ENCODE assay signal across 10 cellular contexts in the genomic region with DNA sequence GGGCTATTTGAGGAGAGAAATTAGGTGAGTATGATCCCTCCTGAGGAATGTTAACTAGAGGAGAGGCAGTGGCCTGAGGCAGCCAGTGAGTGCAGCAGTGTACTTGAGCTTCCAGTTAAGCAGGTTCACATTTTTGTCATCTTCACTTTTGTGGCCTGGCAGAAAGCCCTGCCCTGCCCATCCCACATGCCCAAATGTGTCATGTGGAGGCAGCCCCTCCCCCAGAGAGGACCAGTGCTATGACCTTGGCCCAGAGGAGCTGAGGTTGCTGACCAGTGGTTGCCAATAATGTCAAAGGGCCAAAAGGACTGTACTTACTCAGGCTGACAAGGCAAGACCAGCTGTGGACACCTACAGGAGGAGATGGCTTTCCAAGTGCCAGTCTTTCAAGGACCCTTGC. TPM values are rescaled to one million over a fixed set of nuclear protein-coding genes. Genes with fewer than 3 reads are reported as not detected.
DNase-seq lines count a peak whose midpoint lies in the region; ATAC-seq, FAIRE-seq and TF ChIP-seq lines count a peak whose summit lies in the region.
"Had no signal": no experiment of that assay in that cellular context is flagged by ENCODE, and none has a peak within 500 bp of the region (broad histone marks: within the 10 kb centered on the region; RNA-seq: fewer than 3 reads in every experiment).

No MANE protein-coding gene starts in this region.

- H3K27ac Mint-ChIP-seq in activated naive CD4-positive, alpha-beta T cell treated with anti-CD3 and anti-CD28 coated beads, Interleukin-2, amount 10 ng/mL, durations not matched to agents 7 days and 5 days, result peak overlapping the region; percentile 43

- H3K27me3 ChIP-seq in GM12878 (replicated peaks in 1 of 2; ENCODE audit: control insufficient read depth in 2 of 2, insufficient read depth in 2 of 2, low read length in 1 of 2) (no peaks in the 10 kb centered on the region), HAP-1 (ENCODE audit: low read depth) (no peaks in the 10 kb centered on the region)
- H3K27me3 ChIP-seq: BLaER1 had no signal

- no peak for FAIRE-seq in GM12878 (lab: Jason Lieb, UNC)

- no TSS peak for BruUV-seq in GM12878 (replicated peaks; lab: Mats Ljungman, UMichigan)

- SMC1A ChIA-PET in GM12878 (lab: Charles Lee; ENCODE audit: uncharacterized antibody, unreplicated experiment), result no interaction called here

- POLR2A ChIA-PET in GM12878 (lab: Charles Lee), result no interaction called here

- TF ChIP-seq CTCF in GM12878 (IDR thresholded peaks at IDR 0.05 in 2 of 3, conservative IDR thresholded peaks at IDR 0.05 in 1 of 3; ENCODE audit: control insufficient read depth in 2 of 3, extremely low read depth in 1 of 3, insufficient read depth in 1 of 3, low read depth in 3 of 3, low read length in 3 of 3), result no peak

- in situ Hi-C loops in GM12878 (cut with MboI) (no loop called here), HAP-1 (cut with MboI; ENCODE audit: low sequenced_read_pairs) (loop anchor here (10.0 kb wide), 1 partner anchor 164 kb away; no protein-coding TSS in a partner anchor)

- H3K4me1 ChIP-seq in GM12878 (ENCODE audit: control insufficient read depth, insufficient read depth, low read length) (no peaks in the 10 kb centered on the region), HAP-1 (no peaks in the 10 kb centered on the region)
- H3K4me1 ChIP-seq: BLaER1 had no signal

- H3K4me2 ChIP-seq in GM12878 (ENCODE audit: control insufficient read depth, insufficient read depth), result no peak overlapping the region
- H3K4me2 ChIP-seq: BLaER1 had no signal

- H2AFZ ChIP-seq in GM12878 (ENCODE audit: control insufficient read depth, low read depth, low read length), result no peak overlapping the region

- RAD21 ChIA-PET in GM12878 (lab: Charles Lee; ENCODE audit: unreplicated experiment), result interaction anchor here (0.6 kb wide), 1 partner anchor 76 kb away, joined by 3 read pairs; no protein-coding TSS in a partner anchor

- H3K9me3 ChIP-seq in GM12878 (replicated peaks; ENCODE audit: control insufficient read depth, insufficient read depth, low read length) (no peaks in the 10 kb centered on the region), HAP-1 (no peaks in the 10 kb centered on the region)
- H3K9me3 ChIP-seq: BLaER1 had no signal

- CTCF ChIA-PET in activated naive CD4-positive, alpha-beta T cell treated with anti-CD3 and anti-CD28 coated beads, Interleukin-2, amount 10 ng/mL, durations not matched to agents 7 days and 5 days (lab: Charles Lee), result no interaction called here
- CTCF ChIA-PET in GM12878 (lab: Yijun Ruan, JAX), result no interaction called here

- H3K27ac ChIP-seq in GM12878 (ENCODE audit: control insufficient read depth, insufficient read depth), result no peak overlapping the region
- H3K27ac ChIP-seq: BLaER1 had no signal

- ATAC-seq in GM12878, result no peak

- no peak for DNase-seq in activated naive CD4-positive, alpha-beta T cell treated with anti-CD3 and anti-CD28 coated beads, Interleukin-2, amount 10 ng/mL, durations not matched to agents 7 days and 5 days
- no peak for DNase-seq in activated naive CD4-positive, alpha-beta T cell treated with Interleukin-2 at 50 U/mL for 16 hours
- DNase-seq in GM12878 (ENCODE audit: low read depth, low spot score) (no peak), kidney tubule cell (ENCODE audit: low spot score) (peak; percentile 82), ureter (ENCODE audit: low spot score) (peak; percentile 76), epidermal melanocyte (ENCODE audit: insufficient read length, low spot score) (no peak), amygdala (lab: John Stamatoyannopoulos, UW) (no peak), HAP-1 (ENCODE audit: low spot score in 2 of 2) (no peak)
- DNase-seq: NCI-H1105 treated with DMSO at 0.1 percent for 48 hours had no signal

- no peak for TF ChIP-seq RAD21 in GM12878 (IDR thresholded peaks at IDR 0.05; ENCODE audit: insufficient read depth, low read depth, low read length)

- H3K9ac ChIP-seq in GM12878 (ENCODE audit: control insufficient read depth, insufficient read depth, low read length), result no peak overlapping the region
- H3K9ac ChIP-seq: BLaER1 had no signal

- no peak for TF ChIP-seq EP300 in GM12878 (IDR thresholded peaks at IDR 0.05; ENCODE audit: borderline replicate concordance in 1 of 2, control insufficient read depth in 1 of 2, low read depth in 2 of 2, low read length in 2 of 2)

- peaks cover 16% of the 10 kb centered on the region for H3K79me2 ChIP-seq in GM12878 (ENCODE audit: control insufficient read depth, insufficient read depth, low read length)

- H3K36me3 ChIP-seq in GM12878 (ENCODE audit: control insufficient read depth in 2 of 2, insufficient read depth in 2 of 2, low read length in 1 of 2) (peaks cover 50 to 71% of the 10 kb centered on the region in 2 experiments), HAP-1 (replicated peaks) (peaks cover 97% of the 10 kb centered on the region)

- intact Hi-C loops in GM12878 (cut with micrococcal nuclease; ENCODE audit: unreplicated experiment), result loop anchor here (10.0 kb wide), 1 partner anchor 164 kb away; no protein-coding TSS in a partner anchor

- H3K4me1 Mint-ChIP-seq in activated naive CD4-positive, alpha-beta T cell treated with anti-CD3 and anti-CD28 coated beads, Interleukin-2, amount 10 ng/mL, durations not matched to agents 7 days and 5 days, result peaks cover 35% of the 10 kb centered on the region

- no peaks in the 10 kb centered on the region for H3K27me3 Mint-ChIP-seq in activated naive CD4-positive, alpha-beta T cell treated with anti-CD3 and anti-CD28 coated beads, Interleukin-2, amount 10 ng/mL, durations not matched to agents 7 days and 5 days

- H3K4me3 Mint-ChIP-seq in activated naive CD4-positive, alpha-beta T cell treated with anti-CD3 and anti-CD28 coated beads, Interleukin-2, amount 10 ng/mL, durations not matched to agents 7 days and 5 days, result no peak overlapping the region

- no peaks in the 10 kb centered on the region for H3K9me3 Mint-ChIP-seq in activated naive CD4-positive, alpha-beta T cell treated with anti-CD3 and anti-CD28 coated beads, Interleukin-2, amount 10 ng/mL, durations not matched to agents 7 days and 5 days

- H3K4me3 ChIP-seq in GM12878 (no peak overlapping the region), HAP-1 (no peak overlapping the region)
- H3K4me3 ChIP-seq: BLaER1 had no signal

- no peak for TF ChIP-seq POLR2A in GM12878 (IDR thresholded peaks at IDR 0.05; ENCODE audit: low read depth, low read length)

- peaks cover 7% of the 10 kb centered on the region for H4K20me1 ChIP-seq in GM12878 (ENCODE audit: control insufficient read depth, insufficient read depth)

- peaks cover 86% of the 10 kb centered on the region for H3K36me3 Mint-ChIP-seq in activated naive CD4-positive, alpha-beta T cell treated with anti-CD3 and anti-CD28 coated beads, Interleukin-2, amount 10 ng/mL, durations not matched to agents 7 days and 5 days

RNA-seq across cellular contexts. Expression of gene GRK2, which starts 17.6 kb away (rescaled TPM):
- total RNA-seq in GM12878 (2013; cell fraction: nucleolus; rRNA removed), result 113 and 129 TPM in 2 replicates
- total RNA-seq in GM12878 (2014; rRNA removed) (135 and 140 TPM in 2 replicates), GM12878 (2014; rRNA removed; fragmentation: Illumina TruSeq; extraction: Trizol) (50.3 and 54.9 TPM in 2 replicates), GM12878 (2021) (152 and 160 TPM in 2 replicates), ureter (75.9 TPM)
- polyA plus RNA-seq in GM12878 (2011; ENCODE audit: low read depth), result 47.6 TPM
- polyA plus RNA-seq in GM12878 (2011; rRNA removed) (52.4 and 77.2 TPM in 2 replicates), GM12878 (2014; fragmentation: Illumina TruSeq; extraction: Trizol) (44.5 and 90.0 TPM in 2 replicates), GM12878 (2014; fragmentation: Nextera tagmentation; extraction: Ambion mirVana) (1 to 10 TPM; 1.0 to 1.3 TPM), GM12878 (2014; rRNA removed) (142 and 155 TPM in 2 replicates), GM12878 (2016; fragmentation: Nextera tagmentation; extraction: Ambion mirVana) (10 to 100 TPM; 31.5 to 34.5 TPM)
- polyA plus RNA-seq in GM12878 (2011; cell fraction: cytosol; rRNA removed), result 84.2 and 124 TPM in 2 replicates
- polyA plus RNA-seq in GM12878 (2011; cell fraction: nucleus; rRNA removed), result 373 and 393 TPM in 2 replicates
- 130 and 152 TPM in 2 replicates for polyA plus RNA-seq in GM12878 (2012)
- 105 and 117 TPM in 2 replicates for polyA minus RNA-seq in GM12878 (2011; rRNA and poly(A)+ RNA removed)
- 65.8 and 85.8 TPM in 2 replicates for polyA minus RNA-seq in GM12878 (2011; cell fraction: cytosol; rRNA and poly(A)+ RNA removed)
- polyA minus RNA-seq in GM12878 (2011; cell fraction: nucleus; rRNA and poly(A)+ RNA removed), result 76.6 and 99.7 TPM in 2 replicates

RNA-seq across cellular contexts. Expression of gene ANKRD13D, which starts 40.5 kb away (rescaled TPM):
- 70.6 and 80.4 TPM in 2 replicates for total RNA-seq in GM12878 (2013; cell fraction: nucleolus; rRNA removed)
- total RNA-seq in GM12878 (2014; rRNA removed) (36.7 and 39.5 TPM in 2 replicates), GM12878 (2014; rRNA removed; fragmentation: Illumina TruSeq; extraction: Trizol) (20.8 and 21.1 TPM in 2 replicates), GM12878 (2021) (45.2 and 54.1 TPM in 2 replicates), ureter (110 TPM)
- polyA plus RNA-seq in GM12878 (2011; ENCODE audit: low read depth), result 8.7 TPM
- polyA plus RNA-seq in GM12878 (2011; rRNA removed) (13.2 and 25.2 TPM in 2 replicates), GM12878 (2014; fragmentation: Illumina TruSeq; extraction: Trizol) (6.7 and 18.4 TPM in 2 replicates), GM12878 (2014; fragmentation: Nextera tagmentation; extraction: Ambion mirVana) (1 to 10 TPM; 2.0 to 5.9 TPM), GM12878 (2014; rRNA removed) (56.2 and 58.8 TPM in 2 replicates), GM12878 (2016; fragmentation: Nextera tagmentation; extraction: Ambion mirVana) (10 to 100 TPM; 18.4 to 22.0 TPM)
- 24.9 and 43.8 TPM in 2 replicates for polyA plus RNA-seq in GM12878 (2011; cell fraction: cytosol; rRNA removed)
- 169 and 236 TPM in 2 replicates for polyA plus RNA-seq in GM12878 (2011; cell fraction: nucleus; rRNA removed)
- polyA plus RNA-seq in GM12878 (2012), result 18.7 and 28.3 TPM in 2 replicates
- 12.1 and 32.2 TPM in 2 replicates for polyA minus RNA-seq in GM12878 (2011; rRNA and poly(A)+ RNA removed)
- polyA minus RNA-seq in GM12878 (2011; cell fraction: cytosol; rRNA and poly(A)+ RNA removed), result 11.0 and 14.5 TPM in 2 replicates
- polyA minus RNA-seq in GM12878 (2011; cell fraction: nucleus; rRNA and poly(A)+ RNA removed), result 36.4 and 70.8 TPM in 2 replicates

RNA-seq across cellular contexts. Expression of gene SSH3, which starts 54.7 kb away (rescaled TPM):
- total RNA-seq in GM12878 (2013; cell fraction: nucleolus; rRNA removed), result 0.93 and 0.94 TPM in 2 replicates
- total RNA-seq in GM12878 (2014; rRNA removed) (0.11 and 0.73 TPM in 2 replicates), GM12878 (2014; rRNA removed; fragmentation: Illumina TruSeq; extraction: Trizol) (0.18 and 0.23 TPM in 2 replicates), GM12878 (2021) (0.80 and 1.7 TPM in 2 replicates), ureter (258 TPM)
- 0.09 TPM for polyA plus RNA-seq in GM12878 (2011; ENCODE audit: low read depth)
- polyA plus RNA-seq in GM12878 (2011; rRNA removed) (0.05 and 0.10 TPM in 2 replicates), GM12878 (2014; fragmentation: Illumina TruSeq; extraction: Trizol) (0.08 and 0.21 TPM in 2 replicates), GM12878 (2014; fragmentation: Nextera tagmentation; extraction: Ambion mirVana) (not detected), GM12878 (2014; rRNA removed) (0.83 and 0.94 TPM in 2 replicates), GM12878 (2016; fragmentation: Nextera tagmentation; extraction: Ambion mirVana) (under 1 TPM in 1 of 2 experiments, not detected in 1; 0.28 TPM)
- 0.04 and 0.13 TPM in 2 replicates for polyA plus RNA-seq in GM12878 (2011; cell fraction: cytosol; rRNA removed)
- 1.4 and 2.0 TPM in 2 replicates for polyA plus RNA-seq in GM12878 (2011; cell fraction: nucleus; rRNA removed)
- polyA plus RNA-seq in GM12878 (2012), result 0.24 and 0.38 TPM in 2 replicates
- polyA minus RNA-seq in GM12878 (2011; rRNA and poly(A)+ RNA removed), result 0.26 TPM in 1 of 2 replicates, not detected in the other
- polyA minus RNA-seq in GM12878 (2011; cell fraction: cytosol; rRNA and poly(A)+ RNA removed), result 0.53 TPM in 1 of 2 replicates, not detected in the other
- 0.48 and 2.2 TPM in 2 replicates for polyA minus RNA-seq in GM12878 (2011; cell fraction: nucleus; rRNA and poly(A)+ RNA removed)

Comparison
In these comparisons a context has a peak if more than half of its experiments do, and no peak if none do; other contexts are left out.
1. DNase-seq: peak in kidney tubule cell (single experiment) and ureter (single experiment); none in activated naive CD4-positive, alpha-beta T cell treated with anti-CD3 and anti-CD28 coated beads, Interleukin-2, amount 10 ng/mL, durations not matched to agents 7 days and 5 days (single experiment), activated naive CD4-positive, alpha-beta T cell treated with Interleukin-2 at 50 U/mL for 16 hours (single experiment), GM12878 (single experiment), epidermal melanocyte (single experiment), amygdala (0 of 56) and HAP-1 (0 of 2).
2. RNA of gene SSH3, which starts 54.7 kb away (total RNA-seq): 258 TPM in ureter (single experiment); 0.11 to 1.7 TPM in GM12878; every median in the first group is over 10 times any median in the second.